In genomic region chr10:104437226-104437625, GRCh38 we compare ENCODE assay signal across 15 cellular contexts.
DNase-seq lines count a peak whose midpoint lies in the region; ATAC-seq and TF ChIP-seq lines count a peak whose summit lies in the region.
"Had no signal": no experiment of that assay in that cellular context is flagged by ENCODE, and none has a peak within 500 bp of the region (broad histone marks: within the 10 kb centered on the region; RNA-seq: fewer than 3 reads in every experiment).

No MANE protein-coding gene starts in this region.

- H3K4me3 ChIP-seq in GM23248: no peak overlapping the region
- no peak overlapping the region for H3K4me3 ChIP-seq in epithelial cell of esophagus (ENCODE audit: low read length)
- H3K4me3 ChIP-seq in stomach: no peak overlapping the region
- H3K4me3 ChIP-seq in upper lobe of right lung: no peak overlapping the region

- no peak overlapping the region for H3K9ac ChIP-seq in GM23248
- H3K9ac ChIP-seq: KMS-11 had no signal

- no peaks in the 10 kb centered on the region for H3K9me2 ChIP-seq in GM23248 (ENCODE audit: insufficient read depth)

- H3K36me3 ChIP-seq in GM23248 (ENCODE audit: low read depth) (no peaks in the 10 kb centered on the region), stomach (no peaks in the 10 kb centered on the region), upper lobe of right lung (no peaks in the 10 kb centered on the region)

- no peak overlapping the region for H2AFZ ChIP-seq in GM23248

- no peak overlapping the region for H3K4me2 ChIP-seq in GM23248 (ENCODE audit: unreplicated experiment)
- H3K4me2 ChIP-seq: KMS-11 had no signal

- TF ChIP-seq POLR2A in stomach (IDR thresholded peaks at IDR 0.05): no peak

- H3K4me1 ChIP-seq in GM23248 (ENCODE audit: insufficient read depth): peaks cover 15% of the 10 kb centered on the region
- no peaks in the 10 kb centered on the region for H3K4me1 ChIP-seq in stomach
- no peaks in the 10 kb centered on the region for H3K4me1 ChIP-seq in upper lobe of right lung
- H3K4me1 ChIP-seq: Caco-2 had no signal

- DNase-seq in EL (peak; percentile 34), GM23248 (peak; percentile 61), epithelial cell of esophagus (ENCODE audit: low read depth) (peak; percentile 48), iris pigment epithelial cell (ENCODE audit: low read depth) (peak; percentile 22), stomach (no peak), upper lobe of right lung (no peak)
- DNase-seq: AML-193; Caco-2; CD4-positive, alpha-beta T cell; GF-D8; GOT3; H7 had no signal

- H3K27me3 ChIP-seq in GM23248 (replicated peaks; ENCODE audit: insufficient read depth): no peaks in the 10 kb centered on the region
- no peaks in the 10 kb centered on the region for H3K27me3 ChIP-seq in stomach
- no peaks in the 10 kb centered on the region for H3K27me3 ChIP-seq in upper lobe of right lung

- peaks cover 24% of the 10 kb centered on the region for H3F3A ChIP-seq in GM23248 (ENCODE audit: insufficient read depth)

- in situ Hi-C loops in GM23248 (cut with MboI): no loop called here

- H3K9me3 ChIP-seq in GM23248 (ENCODE audit: low read depth): no peaks in the 10 kb centered on the region
- H3K9me3 ChIP-seq in stomach: no peaks in the 10 kb centered on the region
- no peaks in the 10 kb centered on the region for H3K9me3 ChIP-seq in upper lobe of right lung
- H3K9me3 ChIP-seq: Caco-2 had no signal

- ATAC-seq in HG03378 (IDR thresholded peaks at IDR 0.05; ENCODE audit: unreplicated experiment) (no peak), upper lobe of right lung (no peak)

- WGBS in GM23248 (ENCODE audit: low coverage in 1 of 2, low lambda C conversion rate in 2 of 2, missing lambda C conversion rate in 2 of 2), 2 experiments: 13 to 18% methylated on average over 2 of the region's 2 CpGs
- WGBS in stomach, 5 donors: 58 to 69% (median 63%) methylated on average over 2 of the region's 2 CpGs

- TF ChIP-seq CTCF in epithelial cell of esophagus (IDR thresholded peaks at IDR 0.05; ENCODE audit: insufficient read depth, low read depth, low read length, missing control alignments): no peak
- TF ChIP-seq CTCF in stomach (IDR thresholded peaks at IDR 0.05): no peak
- no peak for TF ChIP-seq CTCF in upper lobe of right lung (IDR thresholded peaks at IDR 0.05)

- H4K20me1 ChIP-seq in GM23248 (ENCODE audit: insufficient read depth): no peaks in the 10 kb centered on the region

- intact Hi-C loops in stomach (cut with DNase I; ENCODE audit: low total_unique reads) (no loop called here), upper lobe of right lung (cut with DNase I) (no loop called here)

- no peak for TF ChIP-seq EP300 in stomach (IDR thresholded peaks at IDR 0.05)

- H3K27ac ChIP-seq in GM23248 (no peak overlapping the region), stomach (no peak overlapping the region), upper lobe of right lung (no peak overlapping the region)
- H3K27ac ChIP-seq: C4-2B, KMS-11 had no signal

- H3K79me2 ChIP-seq in GM23248 (ENCODE audit: insufficient read depth): no peaks in the 10 kb centered on the region

Comparison
In these comparisons a context has a peak if more than half of its experiments do, and no peak if none do; other contexts are left out.
1. DNase-seq: peak in EL (single experiment), GM23248 (single experiment), epithelial cell of esophagus (single experiment) and iris pigment epithelial cell (single experiment); none in stomach (single experiment) and upper lobe of right lung (single experiment).